Comparison of ENCODE assay signal across 28 cellular contexts in genomic region chr7:36003343-36003742, GRCh38.
"Had no signal": no experiment of that assay in that cellular context is flagged by ENCODE, and none has a peak within 500 bp of the region (broad histone marks: within the 10 kb centered on the region; RNA-seq: fewer than 3 reads in every experiment).

No MANE protein-coding gene starts in this region.

- H3K27ac ChIP-seq: epithelial cell of prostate, esophagus squamous epithelium, gastrocnemius medialis, heart right ventricle, lower lobe of right lung had no signal

- FAIRE-seq: colon, kidney had no signal

- H3K4me1 ChIP-seq: esophagus squamous epithelium, gastrocnemius medialis, heart right ventricle, lower lobe of right lung had no signal

- DNase-seq: cortex of kidney; effector CD8-positive, alpha-beta T cell; effector memory CD8-positive, alpha-beta T cell; erythroblast; esophagus squamous epithelium; foreskin fibroblast; foreskin melanocyte; gastrocnemius medialis; glutamatergic neuron; head of caudate nucleus; heart right ventricle; hypothalamus; immature natural killer cell; islet precursor cell; kidney; kidney glomerular epithelial cell; left colon; left ventricle myocardium superior; lower lobe of right lung; mesenchymal stem cell; midbrain; naive thymus-derived CD4-positive, alpha-beta T cell; natural killer cell had no signal

- H3K4me3 Mint-ChIP-seq: dendritic cell treated with granulocyte-macrophage colony-stimulating factor and Interleukin-4, amounts not matched to agents 40 ng/mL and 50 ng/mL, for 4 days; effector memory CD8-positive, alpha-beta T cell; immature natural killer cell; naive thymus-derived CD4-positive, alpha-beta T cell; natural killer cell had no signal

- ATAC-seq: effector memory CD8-positive, alpha-beta T cell; esophagus mucosa; gastrocnemius medialis; heart right ventricle; left lobe of liver; left ventricle myocardium superior; lower lobe of right lung; naive thymus-derived CD4-positive, alpha-beta T cell; natural killer cell had no signal

- H3K4me3 ChIP-seq: esophagus squamous epithelium, gastrocnemius medialis, heart right ventricle, lower lobe of right lung had no signal

- H3K4me1 Mint-ChIP-seq: immature natural killer cell, natural killer cell had no signal

- H3K9me3 ChIP-seq: esophagus squamous epithelium, gastrocnemius medialis, lower lobe of right lung had no signal

- H3K36me3 ChIP-seq: esophagus squamous epithelium, gastrocnemius medialis, heart right ventricle, lower lobe of right lung had no signal

- H3K27ac Mint-ChIP-seq: dendritic cell treated with granulocyte-macrophage colony-stimulating factor and Interleukin-4, amounts not matched to agents 40 ng/mL and 50 ng/mL, for 4 days; effector memory CD8-positive, alpha-beta T cell; immature natural killer cell; naive thymus-derived CD4-positive, alpha-beta T cell; natural killer cell had no signal

- H3K27me3 ChIP-seq: esophagus squamous epithelium, gastrocnemius medialis, heart right ventricle had no signal

- H3K36me3 Mint-ChIP-seq: immature natural killer cell; naive thymus-derived CD4-positive, alpha-beta T cell; natural killer cell had no signal

- H3K9me3 Mint-ChIP-seq: dendritic cell treated with granulocyte-macrophage colony-stimulating factor and Interleukin-4, amounts not matched to agents 40 ng/mL and 50 ng/mL, for 4 days; effector memory CD8-positive, alpha-beta T cell; immature natural killer cell; naive thymus-derived CD4-positive, alpha-beta T cell; natural killer cell had no signal
